1 cellular context compared by ENCODE assay signal in genomic region chr4:77802406-77802805, GRCh38.
TF ChIP-seq lines count a peak whose summit lies in the region.

No MANE protein-coding gene starts in this region.

TF ChIP-seq in K562, 482 proteins besides CTCF, POLR2A, EP300 and RAD21 (continued from another document):
- no peak for TF ChIP-seq ZBTB49 (CRISPR knock-in tag; IDR thresholded peaks at IDR 0.05; ENCODE audit: borderline replicate concordance)
- TF ChIP-seq HMBOX1 (IDR thresholded peaks at IDR 0.05): peak; percentile 61; the same call in 1 of the 2 replicates
- peak; percentile 59 for TF ChIP-seq ARID1B (IDR thresholded peaks at IDR 0.05)
- no peak for TF ChIP-seq MECOM (CRISPR knock-in tag; IDR thresholded peaks at IDR 0.05)
- no peak for TF ChIP-seq ZNF609 (CRISPR knock-in tag; IDR thresholded peaks at IDR 0.05; ENCODE audit: borderline replicate concordance)
- no peak for TF ChIP-seq ZNF395 (CRISPR knock-in tag; IDR thresholded peaks at IDR 0.05)
- TF ChIP-seq CTCFL (IDR thresholded peaks at IDR 0.05; ENCODE audit: borderline replicate concordance, insufficient read depth, low read depth, low read length, poor library complexity, severe bottlenecking): no peak
